Comparison of ENCODE assay signal across 9 cellular contexts in genomic region chr6:44247338-44248302, GRCh38. TPM values are rescaled to one million over a fixed set of nuclear protein-coding genes. Genes with fewer than 3 reads are reported as not detected.
DNase-seq lines count a peak whose midpoint lies in the region; ATAC-seq, FAIRE-seq and TF ChIP-seq lines count a peak whose summit lies in the region.
"Had no signal": no experiment of that assay in that cellular context is flagged by ENCODE, and none has a peak within 500 bp of the region (broad histone marks: within the 10 kb centered on the region; RNA-seq: fewer than 3 reads in every experiment).

No MANE protein-coding gene starts in this region.

- peak; percentile 81 to 95 (median 86) for DNase-seq in CD8-positive, alpha-beta memory T cell
- DNase-seq in LNCaP clone FGC (ENCODE audit: low read depth), result no peak
- peak; percentile 75 for DNase-seq in activated B cell treated with CpG ODN at 0.5 μM for 24 hours
- DNase-seq in bronchial epithelial cell (ENCODE audit: low read depth), result no peak
- DNase-seq in kidney, result peak; percentile 93
- DNase-seq in stimulated activated CD4-positive, alpha-beta T cell treated with anti-CD3 and anti-CD28 coated beads, Interleukin-12 subunit alpha, Interleukin-12 subunit beta, amount 100 ng/mL, for 48 hours (ENCODE audit: low read depth in 2 of 3, low spot score in 1 of 3), result peak; percentile 78 to 80 (median 79)
- DNase-seq in GM13977 (ENCODE audit: low spot score), result no peak

- H3K9ac ChIP-seq in kidney (ENCODE audit: low read length in 2 of 2), result peak overlapping the region; percentile 100

- FAIRE-seq in bronchial epithelial cell (lab: Jason Lieb, UNC), result no peak
- FAIRE-seq in kidney (lab: Jason Lieb, UNC), result no peak

- H3K27me3 ChIP-seq in CD8-positive, alpha-beta memory T cell (ENCODE audit: insufficient read depth, low read length, poor library complexity, severe bottlenecking), result no peaks in the 10 kb centered on the region
- no peaks in the 10 kb centered on the region for H3K27me3 ChIP-seq in bronchial epithelial cell (ENCODE audit: control insufficient read depth, insufficient read depth, low read length)

- peaks cover 23% of the 10 kb centered on the region for H3K4me1 ChIP-seq in CD8-positive, alpha-beta memory T cell (ENCODE audit: insufficient read depth, low read length)
- H3K4me1 ChIP-seq in kidney (ENCODE audit: control insufficient read depth in 1 of 2, insufficient read depth in 1 of 2, low read depth in 1 of 2, low read length in 2 of 2), result peaks cover 0 to 10% of the 10 kb centered on the region in 2 donors

- no peaks in the 10 kb centered on the region for H3K9me3 ChIP-seq in CD8-positive, alpha-beta memory T cell (ENCODE audit: low read length)
- H3K9me3 ChIP-seq in kidney (ENCODE audit: control insufficient read depth in 1 of 2, low read length in 2 of 2), result no peaks in the 10 kb centered on the region

- H3K9me3 Mint-ChIP-seq in CD8-positive, alpha-beta memory T cell, result peaks cover 0 to 2% (median 0%) of the 10 kb centered on the region in 5 donors
- H3K9me3 Mint-ChIP-seq in activated B cell treated with CpG ODN at 0.5 μM for 24 hours, result no peaks in the 10 kb centered on the region

- H3K27ac Mint-ChIP-seq in CD8-positive, alpha-beta memory T cell, result peak overlapping the region; percentile 91 to 99 (median 98)
- peak overlapping the region; percentile 99 for H3K27ac Mint-ChIP-seq in activated B cell treated with CpG ODN at 0.5 μM for 24 hours

- peaks cover 11 to 60% (median 22%) of the 10 kb centered on the region in 3 donors for H3K36me3 Mint-ChIP-seq in CD8-positive, alpha-beta memory T cell
- peaks cover 60% of the 10 kb centered on the region for H3K36me3 Mint-ChIP-seq in activated B cell treated with CpG ODN at 0.5 μM for 24 hours (ENCODE audit: low read depth)

- H3K36me3 ChIP-seq in CD8-positive, alpha-beta memory T cell (ENCODE audit: insufficient read depth, low read length), result peaks cover 43% of the 10 kb centered on the region
- H3K36me3 ChIP-seq in bronchial epithelial cell (ENCODE audit: control insufficient read depth, insufficient read depth, low read length) (peaks cover 21% of the 10 kb centered on the region), kidney (ENCODE audit: control insufficient read depth in 1 of 2, insufficient read depth in 2 of 2, low read length in 2 of 2) (peaks cover 21 to 39% of the 10 kb centered on the region in 2 donors)

- H3K4me3 Mint-ChIP-seq in CD8-positive, alpha-beta memory T cell, result peak overlapping the region; percentile 91 to 99 (median 98)
- H3K4me3 Mint-ChIP-seq in activated B cell treated with CpG ODN at 0.5 μM for 24 hours, result peak overlapping the region; percentile 99

- no peak for TF ChIP-seq CTCF in LNCaP clone FGC (IDR thresholded peaks at IDR 0.05; ENCODE audit: control insufficient read depth, extremely low read depth, insufficient read depth)
- no peak for TF ChIP-seq CTCF in activated B cell treated with CpG ODN at 0.5 μM for 24 hours (IDR thresholded peaks at IDR 0.05)
- no peak for TF ChIP-seq CTCF in bronchial epithelial cell (IDR thresholded peaks at IDR 0.05; ENCODE audit: insufficient read depth, low read length, severe bottlenecking)
- no peak for TF ChIP-seq CTCF in kidney (IDR thresholded peaks at IDR 0.05; ENCODE audit: borderline replicate concordance, extremely low read depth, insufficient read depth)
- no peak for TF ChIP-seq CTCF in GM13977 (IDR thresholded peaks at IDR 0.05; ENCODE audit: extremely low read depth, insufficient read depth, missing control alignments)

- intact Hi-C loops in activated B cell treated with CpG ODN at 0.5 μM for 24 hours (cut with micrococcal nuclease) (loop anchor here (1.0 to 10.0 kb wide), 5 partner anchors 10 to 619 kb away; partner anchors contain the start of genes AARS2, GTPBP2, MRPL14 and SLC35B2), kidney (cut with DNase I) (no loop called here)

- CTCF ChIA-PET in CD8-positive, alpha-beta memory T cell (lab: Charles Lee), result interaction anchor here (0.8 to 6.3 kb wide), 10 partner anchors 9 to 97 kb away, joined by 3 to 74 read pairs (median 4); partner anchors contain the start of gene SLC35B2
- CTCF ChIA-PET in activated B cell treated with CpG ODN at 0.5 μM for 24 hours (lab: Charles Lee), result interaction anchor here (1.0 to 4.7 kb wide), 6 partner anchors 9 to 21 kb away, joined by 3 to 31 read pairs (median 8); partner anchors contain the start of gene SLC35B2

- in situ Hi-C loops in GM13977 (cut with MboI; ENCODE audit: low pct_unique_long_range_greater_than_20kb, low sequenced_read_pairs, unreplicated experiment), result no loop called here

- POLR2A ChIA-PET in CD8-positive, alpha-beta memory T cell (lab: Charles Lee), result interaction anchor here (0.6 to 3.9 kb wide), 16 partner anchors 9 to 1076 kb away, joined by 3 to 77 read pairs (median 6); partner anchors contain the start of genes CDC5L, GTPBP2, NFKBIE and SLC29A1
- POLR2A ChIA-PET in activated B cell treated with CpG ODN at 0.5 μM for 24 hours (lab: Charles Lee), result interaction anchor here (0.6 to 9.4 kb wide), 27 partner anchors 10 to 1882 kb away, joined by 3 to 549 read pairs (median 8); partner anchors contain the start of genes AARS2, CDC5L, GTPBP2 and MAD2L1BP

- H3K27me3 Mint-ChIP-seq in CD8-positive, alpha-beta memory T cell, result peaks cover 0 to 7% of the 10 kb centered on the region in 2 donors
- no peaks in the 10 kb centered on the region for H3K27me3 Mint-ChIP-seq in activated B cell treated with CpG ODN at 0.5 μM for 24 hours

- peaks cover 39 to 56% (median 52%) of the 10 kb centered on the region in 3 donors for H3K4me1 Mint-ChIP-seq in CD8-positive, alpha-beta memory T cell
- H3K4me1 Mint-ChIP-seq in activated B cell treated with CpG ODN at 0.5 μM for 24 hours, result peaks cover 61% of the 10 kb centered on the region

- peak overlapping the region; percentile 98 for H3K27ac ChIP-seq in CD8-positive, alpha-beta memory T cell (ENCODE audit: low read depth, low read length)
- peak overlapping the region; percentile 99 to 100 for H3K27ac ChIP-seq in kidney (ENCODE audit: low read depth in 2 of 2, low read length in 2 of 2)

- peak overlapping the region; percentile 98 for H3K4me3 ChIP-seq in CD8-positive, alpha-beta memory T cell (ENCODE audit: low read length)
- peak overlapping the region; percentile 93 for H3K4me3 ChIP-seq in LNCaP clone FGC (ENCODE audit: low read depth, low read length)
- peak overlapping the region; percentile 59 for H3K4me3 ChIP-seq in bronchial epithelial cell (ENCODE audit: low read depth, low read length)
- peak overlapping the region; percentile 99 to 100 for H3K4me3 ChIP-seq in kidney (ENCODE audit: low read length in 2 of 2)

- peak; percentile 26 for ATAC-seq in GM21528 (IDR thresholded peaks at IDR 0.05; ENCODE audit: low FRiP score, unreplicated experiment)
- ATAC-seq in activated B cell treated with CpG ODN at 0.5 μM for 24 hours (ENCODE audit: low read depth), result peak; percentile 38

RNA-seq across cellular contexts. Expression of gene HSP90AB1, which starts 0.7 kb away (rescaled TPM):
- total RNA-seq in CD8-positive, alpha-beta memory T cell, result 1,000 to 10,000 TPM; 2,387 to 2,400 TPM
- polyA plus RNA-seq in CD8-positive, alpha-beta memory T cell, result 460 TPM
- total RNA-seq in activated B cell treated with CpG ODN at 0.5 μM for 24 hours (1,222 and 1,311 TPM in 2 replicates), bronchial epithelial cell (200 and 396 TPM in 2 replicates), kidney (551 TPM)
- 499 TPM for polyA plus RNA-seq in kidney (ENCODE audit: insufficient read depth, low read depth, low replicate concordance)

RNA-seq across cellular contexts. Expression of gene SLC35B2, which starts 9.7 kb away (rescaled TPM):
- 10 to 100 TPM; 34.8 to 35.7 TPM for total RNA-seq in CD8-positive, alpha-beta memory T cell
- 49.0 TPM for polyA plus RNA-seq in CD8-positive, alpha-beta memory T cell
- total RNA-seq in activated B cell treated with CpG ODN at 0.5 μM for 24 hours (27.0 and 29.1 TPM in 2 replicates), bronchial epithelial cell (50.4 and 52.9 TPM in 2 replicates), kidney (45.1 TPM)
- 49.5 TPM for polyA plus RNA-seq in kidney (ENCODE audit: insufficient read depth, low read depth, low replicate concordance)

RNA-seq across cellular contexts. Expression of gene NFKBIE, which starts 17.7 kb away (rescaled TPM):
- total RNA-seq in CD8-positive, alpha-beta memory T cell, result 10 to 100 TPM; 33.1 to 34.3 TPM
- 5.3 TPM for polyA plus RNA-seq in CD8-positive, alpha-beta memory T cell
- total RNA-seq in activated B cell treated with CpG ODN at 0.5 μM for 24 hours (94.7 and 99.2 TPM in 2 replicates), bronchial epithelial cell (3.3 and 5.3 TPM in 2 replicates), kidney (19.0 TPM)
- 12.6 TPM for polyA plus RNA-seq in kidney (ENCODE audit: insufficient read depth, low read depth, low replicate concordance)

RNA-seq across cellular contexts. Expression of gene TMEM151B, which starts 22.6 kb away (rescaled TPM):
- not detected for total RNA-seq in CD8-positive, alpha-beta memory T cell
- polyA plus RNA-seq in CD8-positive, alpha-beta memory T cell, result not detected
- total RNA-seq in activated B cell treated with CpG ODN at 0.5 μM for 24 hours (0.10 TPM in 1 of 2 replicates, not detected in the other), bronchial epithelial cell (not detected in 2 replicates), kidney (not detected)
- not detected for polyA plus RNA-seq in kidney (ENCODE audit: insufficient read depth, low read depth, low replicate concordance)
- total RNA-seq: activated CD8-positive, alpha-beta memory T cell treated with anti-CD3 and anti-CD28 coated beads for 36 hours had no signal

RNA-seq across cellular contexts. Expression of gene SLC29A1, which starts 24.2 kb away (rescaled TPM):
- total RNA-seq in CD8-positive, alpha-beta memory T cell, result 100 to 1,000 TPM; 116 TPM
- polyA plus RNA-seq in CD8-positive, alpha-beta memory T cell, result 3.6 TPM
- 15.0 and 17.3 TPM in 2 replicates for total RNA-seq in activated B cell treated with CpG ODN at 0.5 μM for 24 hours
- 1.2 and 1.8 TPM in 2 replicates for total RNA-seq in bronchial epithelial cell
- total RNA-seq in kidney, result 74.6 TPM
- 50.1 TPM for polyA plus RNA-seq in kidney (ENCODE audit: insufficient read depth, low read depth, low replicate concordance)

Comparison
In these comparisons a context has a peak if more than half of its experiments do, and no peak if none do; other contexts are left out.
1. DNase-seq: peak in CD8-positive, alpha-beta memory T cell (5 of 5), activated B cell treated with CpG ODN at 0.5 μM for 24 hours (single experiment), kidney (single experiment) and stimulated activated CD4-positive, alpha-beta T cell treated with anti-CD3 and anti-CD28 coated beads, Interleukin-12 subunit alpha, Interleukin-12 subunit beta, amount 100 ng/mL, for 48 hours (3 of 3); none in LNCaP clone FGC (single experiment), bronchial epithelial cell (single experiment) and GM13977 (single experiment).
2. Peak in every context shown above with its lines, with median percentiles within 50 percentile points of each other: H3K4me3 ChIP-seq.